1 cellular context compared by ENCODE assay signal in the genomic region with DNA sequence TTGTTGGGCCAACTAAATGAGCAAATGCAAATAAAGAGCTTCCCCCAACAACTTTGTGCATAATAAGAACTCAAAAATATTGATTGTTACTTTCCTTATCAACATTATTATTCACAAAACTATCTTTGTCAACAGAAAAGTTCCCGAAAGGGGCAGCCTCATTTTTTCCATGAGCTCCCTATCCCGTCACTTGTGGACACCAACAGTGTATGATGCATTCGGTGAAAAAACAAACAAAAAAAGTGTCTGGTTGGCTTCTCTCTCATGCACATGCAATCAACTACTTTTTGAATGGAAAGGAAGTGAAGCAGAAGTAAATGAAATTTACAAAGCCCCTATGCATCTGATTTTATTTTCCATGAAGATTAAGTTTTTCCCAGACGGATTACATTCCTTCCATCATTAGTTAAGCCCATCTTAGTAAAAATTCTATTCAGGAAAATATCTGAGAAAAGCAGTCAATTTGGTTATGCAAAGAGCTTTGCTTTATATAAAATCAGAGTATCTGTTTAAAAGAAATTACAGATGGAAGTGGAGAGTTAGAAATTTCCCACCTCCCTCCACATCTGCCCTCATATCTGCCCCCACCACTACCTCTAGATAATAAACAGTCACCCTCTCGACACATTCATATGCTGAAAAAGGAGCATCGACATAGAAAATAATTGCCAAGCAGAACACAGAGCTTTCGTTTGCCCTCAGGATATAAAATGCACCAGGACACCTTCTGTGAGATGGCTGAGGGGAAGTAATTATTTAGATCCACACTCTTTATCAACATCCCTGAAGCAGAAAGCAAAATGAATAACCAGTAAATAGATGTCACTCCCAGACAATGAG.
TF ChIP-seq lines count a peak whose summit lies in the region.

No MANE protein-coding gene starts in this region.

TF ChIP-seq in A549, 52 proteins besides CTCF, POLR2A, EP300 and RAD21 (continued from another document):
- TF ChIP-seq NPAS2 (CRISPR knock-in tag; IDR thresholded peaks at IDR 0.05; ENCODE audit: borderline replicate concordance) (no peak), KDM5A (IDR thresholded peaks at IDR 0.05) (no peak), JUNB (IDR thresholded peaks at IDR 0.05) (no peak), CHD4 (IDR thresholded peaks at IDR 0.05; ENCODE audit: borderline replicate concordance) (no peak), EHMT2 (IDR thresholded peaks at IDR 0.05; ENCODE audit: low read depth) (no peak), HOXA7 (CRISPR knock-in tag; IDR thresholded peaks at IDR 0.05) (no peak), HEYL (CRISPR knock-in tag; IDR thresholded peaks at IDR 0.05) (no peak), JUN (IDR thresholded peaks at IDR 0.05) (no peak), CBX2 (IDR thresholded peaks at IDR 0.05; ENCODE audit: borderline replicate concordance, low read depth) (no peak)
- TF ChIP-seq, protein P1, sequence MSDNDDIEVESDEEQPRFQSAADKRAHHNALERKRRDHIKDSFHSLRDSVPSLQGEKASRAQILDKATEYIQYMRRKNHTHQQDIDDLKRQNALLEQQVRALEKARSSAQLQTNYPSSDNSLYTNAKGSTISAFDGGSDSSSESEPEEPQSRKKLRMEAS (IDR thresholded peaks at IDR 0.05), result no peak
- TF ChIP-seq, protein P2, sequence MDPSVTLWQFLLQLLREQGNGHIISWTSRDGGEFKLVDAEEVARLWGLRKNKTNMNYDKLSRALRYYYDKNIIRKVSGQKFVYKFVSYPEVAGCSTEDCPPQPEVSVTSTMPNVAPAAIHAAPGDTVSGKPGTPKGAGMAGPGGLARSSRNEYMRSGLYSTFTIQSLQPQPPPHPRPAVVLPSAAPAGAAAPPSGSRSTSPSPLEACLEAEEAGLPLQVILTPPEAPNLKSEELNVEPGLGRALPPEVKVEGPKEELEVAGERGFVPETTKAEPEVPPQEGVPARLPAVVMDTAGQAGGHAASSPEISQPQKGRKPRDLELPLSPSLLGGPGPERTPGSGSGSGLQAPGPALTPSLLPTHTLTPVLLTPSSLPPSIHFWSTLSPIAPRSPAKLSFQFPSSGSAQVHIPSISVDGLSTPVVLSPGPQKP (IDR thresholded peaks at IDR 0.05; ENCODE audit: low read depth, low read length), result no peak
- TF ChIP-seq, protein P3, sequence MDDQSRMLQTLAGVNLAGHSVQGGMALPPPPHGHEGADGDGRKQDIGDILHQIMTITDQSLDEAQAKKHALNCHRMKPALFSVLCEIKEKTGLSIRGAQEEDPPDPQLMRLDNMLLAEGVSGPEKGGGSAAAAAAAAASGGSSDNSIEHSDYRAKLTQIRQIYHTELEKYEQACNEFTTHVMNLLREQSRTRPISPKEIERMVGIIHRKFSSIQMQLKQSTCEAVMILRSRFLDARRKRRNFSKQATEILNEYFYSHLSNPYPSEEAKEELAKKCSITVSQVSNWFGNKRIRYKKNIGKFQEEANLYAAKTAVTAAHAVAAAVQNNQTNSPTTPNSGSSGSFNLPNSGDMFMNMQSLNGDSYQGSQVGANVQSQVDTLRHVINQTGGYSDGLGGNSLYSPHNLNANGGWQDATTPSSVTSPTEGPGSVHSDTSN (IDR thresholded peaks at IDR 0.05), result no peak
- TF ChIP-seq, protein P4, sequence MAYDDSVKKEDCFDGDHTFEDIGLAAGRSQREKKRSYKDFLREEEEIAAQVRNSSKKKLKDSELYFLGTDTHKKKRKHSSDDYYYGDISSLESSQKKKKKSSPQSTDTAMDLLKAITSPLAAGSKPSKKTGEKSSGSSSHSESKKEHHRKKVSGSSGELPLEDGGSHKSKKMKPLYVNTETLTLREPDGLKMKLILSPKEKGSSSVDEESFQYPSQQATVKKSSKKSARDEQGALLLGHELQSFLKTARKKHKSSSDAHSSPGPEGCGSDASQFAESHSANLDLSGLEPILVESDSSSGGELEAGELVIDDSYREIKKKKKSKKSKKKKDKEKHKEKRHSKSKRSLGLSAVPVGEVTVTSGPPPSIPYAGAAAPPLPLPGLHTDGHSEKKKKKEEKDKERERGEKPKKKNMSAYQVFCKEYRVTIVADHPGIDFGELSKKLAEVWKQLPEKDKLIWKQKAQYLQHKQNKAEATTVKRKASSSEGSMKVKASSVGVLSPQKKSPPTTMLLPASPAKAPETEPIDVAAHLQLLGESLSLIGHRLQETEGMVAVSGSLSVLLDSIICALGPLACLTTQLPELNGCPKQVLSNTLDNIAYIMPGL (CRISPR knock-in tag; IDR thresholded peaks at IDR 0.05; ENCODE audit: borderline replicate concordance), result no peak
TF ChIP-seq in A549: peak in this region for 0.
